1 cellular context compared by ENCODE assay signal in genomic region chr2:188666503-188666902, GRCh38.
TF ChIP-seq lines count a peak whose summit lies in the region.

No MANE protein-coding gene starts in this region.

TF ChIP-seq in IMR-90, 13 proteins besides CTCF, POLR2A, EP300 and RAD21 (continued from another document):
- no peak for TF ChIP-seq NFE2L2 (IDR thresholded peaks at IDR 0.05; ENCODE audit: low read depth, low read length)
- TF ChIP-seq, protein P1, sequence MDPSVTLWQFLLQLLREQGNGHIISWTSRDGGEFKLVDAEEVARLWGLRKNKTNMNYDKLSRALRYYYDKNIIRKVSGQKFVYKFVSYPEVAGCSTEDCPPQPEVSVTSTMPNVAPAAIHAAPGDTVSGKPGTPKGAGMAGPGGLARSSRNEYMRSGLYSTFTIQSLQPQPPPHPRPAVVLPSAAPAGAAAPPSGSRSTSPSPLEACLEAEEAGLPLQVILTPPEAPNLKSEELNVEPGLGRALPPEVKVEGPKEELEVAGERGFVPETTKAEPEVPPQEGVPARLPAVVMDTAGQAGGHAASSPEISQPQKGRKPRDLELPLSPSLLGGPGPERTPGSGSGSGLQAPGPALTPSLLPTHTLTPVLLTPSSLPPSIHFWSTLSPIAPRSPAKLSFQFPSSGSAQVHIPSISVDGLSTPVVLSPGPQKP (IDR thresholded peaks at IDR 0.05; ENCODE audit: borderline replicate concordance, low read depth, low read length): no peak
